Comparison of ENCODE assay signal across 1 cellular context in genomic region chr19:7152568-7152967, GRCh38.
TF ChIP-seq lines count a peak whose summit lies in the region.

No MANE protein-coding gene starts in this region.

TF ChIP-seq in K562, 482 proteins besides CTCF, POLR2A, EP300 and RAD21 (continued from another document):
- TF ChIP-seq ZBTB11 (CRISPR knock-in tag; IDR thresholded peaks at IDR 0.05) (no peak), ZNF121 (CRISPR knock-in tag; conservative IDR thresholded peaks at IDR 0.05) (no peak), NFIC (IDR thresholded peaks at IDR 0.05) (no peak), RBM14 (IDR thresholded peaks at IDR 0.05; ENCODE audit: borderline replicate concordance, insufficient read depth, low read depth, low read length) (no peak), MBD2 (IDR thresholded peaks at IDR 0.05; ENCODE audit: borderline replicate concordance, low read depth) (no peak)
